In the genomic region with DNA sequence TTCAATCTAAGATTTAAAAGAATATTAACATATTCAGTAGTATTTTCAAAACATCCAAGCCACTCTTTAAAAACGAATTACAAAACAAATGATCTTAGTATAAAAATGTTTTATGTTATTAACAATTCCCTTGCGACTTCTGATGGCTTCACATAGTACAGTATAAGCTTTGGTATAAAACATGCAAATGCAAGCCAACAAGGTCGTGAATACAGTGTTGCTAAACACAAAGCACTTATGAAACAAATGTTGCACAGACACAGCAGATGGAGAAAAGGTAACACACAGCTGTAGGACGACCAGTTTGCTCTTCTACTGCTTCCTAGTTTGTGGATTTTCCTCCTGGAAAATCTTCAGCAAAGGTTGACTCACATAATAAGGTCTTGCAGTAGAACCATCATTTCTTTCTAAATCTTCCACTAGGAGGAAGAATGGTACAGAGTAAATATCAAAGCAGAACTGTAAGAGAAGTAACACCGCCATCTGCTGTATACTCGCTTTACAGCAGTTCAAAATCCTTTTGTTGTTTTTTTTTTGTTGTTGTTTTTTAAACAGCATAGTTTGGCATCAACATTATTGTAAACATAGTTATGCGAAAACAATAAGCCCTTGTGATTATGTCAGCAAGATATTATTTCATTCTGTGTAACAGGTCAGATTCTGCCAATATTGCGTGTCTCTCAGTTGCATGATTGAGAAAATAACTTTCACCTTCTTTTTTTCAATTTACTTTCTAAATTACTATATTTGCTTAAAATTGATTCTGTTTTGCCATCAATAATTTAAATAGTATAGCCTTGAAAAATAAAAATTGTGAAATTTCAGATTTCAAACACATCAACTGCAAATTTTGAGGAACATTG, we compare ENCODE assay signal across 8 cellular contexts.
DNase-seq lines count a peak whose midpoint lies in the region; ATAC-seq and TF ChIP-seq lines count a peak whose summit lies in the region.

No MANE protein-coding gene starts in this region.

- H3K27ac ChIP-seq in SK-N-MC: no peak overlapping the region

- no peak overlapping the region for H3K9ac ChIP-seq in SK-N-MC (ENCODE audit: insufficient read length)

- intact Hi-C loops in Right ventricle myocardium inferior (cut with DNase I) (loop anchor here (2.0 kb wide), 1 partner anchor 433 kb away; no protein-coding TSS in a partner anchor), left ventricle myocardium superior (cut with micrococcal nuclease) (loop anchor here (2.0 kb wide), 1 partner anchor 431 kb away; no protein-coding TSS in a partner anchor)

- H3K9me3 ChIP-seq in SK-N-MC (ENCODE audit: low read depth, low read length): no peaks in the 10 kb centered on the region

- TF ChIP-seq CTCF in fibroblast of villous mesenchyme (IDR thresholded peaks at IDR 0.05; ENCODE audit: insufficient read depth, low read depth, low read length): peak; percentile 72

- peak; percentile 54 for ATAC-seq in Right ventricle myocardium inferior
- ATAC-seq in left ventricle myocardium superior: no peak
- no peak for ATAC-seq in GM21528 (IDR thresholded peaks at IDR 0.05; ENCODE audit: low FRiP score, unreplicated experiment)

- DNase-seq in Right ventricle myocardium inferior (ENCODE audit: missing footprints): no peak
- DNase-seq in left ventricle myocardium superior: no peak
- peak; percentile 81 for DNase-seq in H4 (ENCODE audit: low spot score)
- peak; percentile 75 to 86 for DNase-seq in Kasumi-1 (lab: John Stamatoyannopoulos, UW)
- DNase-seq in SK-N-MC (ENCODE audit: low read depth, low spot score): peak; percentile 20
- DNase-seq in fibroblast of villous mesenchyme (ENCODE audit: low read depth): peak; percentile 45
- DNase-seq in renal cortical epithelial cell (ENCODE audit: low read depth): peak; percentile 65

- H3K4me3 ChIP-seq in SK-N-MC (no peak overlapping the region), fibroblast of villous mesenchyme (ENCODE audit: low read depth, low read length) (no peak overlapping the region)

- H3K36me3 ChIP-seq in SK-N-MC (ENCODE audit: insufficient read depth, low read length): no peaks in the 10 kb centered on the region

Comparison
In these comparisons a context has a peak if more than half of its experiments do, and no peak if none do; other contexts are left out.
1. DNase-seq: peak in H4 (single experiment), Kasumi-1 (2 of 2), SK-N-MC (single experiment), fibroblast of villous mesenchyme (single experiment) and renal cortical epithelial cell (single experiment); none in Right ventricle myocardium inferior (single experiment) and left ventricle myocardium superior (single experiment).